ENCODE assay signal across 8 cellular contexts in the genomic region with DNA sequence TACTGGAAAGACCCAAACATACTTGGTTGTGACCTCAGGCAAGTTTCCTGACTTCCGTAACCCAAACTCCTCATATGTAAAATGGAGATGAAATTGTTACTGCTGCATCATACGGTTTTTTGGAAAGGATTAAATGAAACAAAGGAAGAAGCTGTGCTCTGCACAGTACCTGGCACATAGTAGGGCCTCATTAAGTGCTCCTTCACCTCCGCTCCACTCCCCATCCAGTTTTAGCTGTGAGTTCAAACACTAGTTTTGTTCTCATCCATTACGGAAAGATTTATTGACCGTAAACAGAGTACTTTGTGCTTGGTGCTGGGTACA. TPM values are rescaled to one million over a fixed set of nuclear protein-coding genes. Genes with fewer than 3 reads are reported as not detected.
DNase-seq lines count a peak whose midpoint lies in the region; ATAC-seq and TF ChIP-seq lines count a peak whose summit lies in the region.

No MANE protein-coding gene starts in this region.

- no peak for TF ChIP-seq CTCF in HL-60 (IDR thresholded peaks at IDR 0.05; ENCODE audit: insufficient read depth, low read length)

- no peaks in the 10 kb centered on the region for H3K36me3 ChIP-seq in ES-I3 (ENCODE audit: insufficient read depth, low read length)

- H3K4me3 ChIP-seq in HL-60 (replicated peaks; ENCODE audit: insufficient read depth, low read length) (peak overlapping the region; percentile 71), mononuclear cell (ENCODE audit: low read length) (peak overlapping the region; percentile 83)

- H3K9ac ChIP-seq in ES-I3 (ENCODE audit: low read depth, low read length), result peak overlapping the region; percentile 98

- H3K9me3 ChIP-seq in ES-I3 (ENCODE audit: control insufficient read depth, insufficient read depth, low read length), result no peaks in the 10 kb centered on the region
- no peaks in the 10 kb centered on the region for H3K9me3 ChIP-seq in mononuclear cell (ENCODE audit: low read depth, low read length)

- no peak for DNase-seq in HL-60 (ENCODE audit: low read depth in 1 of 2, low spot score in 1 of 2)
- no peak for DNase-seq in caudate nucleus (lab: John Stamatoyannopoulos, UW)
- DNase-seq in SHP77 treated with DMSO at 0.1 percent for 48 hours (lab: John Stamatoyannopoulos, UW), result no peak
- no peak for DNase-seq in NK-92 treated with Interleukin-12 subunit alpha and Interleukin-12 subunit beta, amount 100 ng/mL, for 24 hours (lab: John Stamatoyannopoulos, UW)

- ATAC-seq in HG03097 (IDR thresholded peaks at IDR 0.05; ENCODE audit: low FRiP score, unreplicated experiment) (no peak), HG03565 (IDR thresholded peaks at IDR 0.05; ENCODE audit: unreplicated experiment) (no peak)

- H3K27me3 ChIP-seq in HL-60 (ENCODE audit: insufficient read depth, poor library complexity, severe bottlenecking) (no peaks in the 10 kb centered on the region), mononuclear cell (ENCODE audit: insufficient read depth, low read length) (no peaks in the 10 kb centered on the region)

- H3K27ac ChIP-seq in HL-60 (replicated peaks), result peak overlapping the region; percentile 92
- peak overlapping the region; percentile 85 for H3K27ac ChIP-seq in caudate nucleus (ENCODE audit: low read depth, low read length)

- H3K4me1 ChIP-seq in ES-I3 (ENCODE audit: insufficient read depth, low read length), result peaks cover 8% of the 10 kb centered on the region; the same call in 1 of the 2 replicates
- peaks cover 25% of the 10 kb centered on the region for H3K4me1 ChIP-seq in mononuclear cell (ENCODE audit: insufficient read depth, low read length)

RNA-seq across cellular contexts. Expression of gene ICE2, which starts 0.4 kb away (rescaled TPM):
- 27.1 TPM for total RNA-seq in mononuclear cell
